ENCODE assay signal across 1 cellular context in the genomic region with DNA sequence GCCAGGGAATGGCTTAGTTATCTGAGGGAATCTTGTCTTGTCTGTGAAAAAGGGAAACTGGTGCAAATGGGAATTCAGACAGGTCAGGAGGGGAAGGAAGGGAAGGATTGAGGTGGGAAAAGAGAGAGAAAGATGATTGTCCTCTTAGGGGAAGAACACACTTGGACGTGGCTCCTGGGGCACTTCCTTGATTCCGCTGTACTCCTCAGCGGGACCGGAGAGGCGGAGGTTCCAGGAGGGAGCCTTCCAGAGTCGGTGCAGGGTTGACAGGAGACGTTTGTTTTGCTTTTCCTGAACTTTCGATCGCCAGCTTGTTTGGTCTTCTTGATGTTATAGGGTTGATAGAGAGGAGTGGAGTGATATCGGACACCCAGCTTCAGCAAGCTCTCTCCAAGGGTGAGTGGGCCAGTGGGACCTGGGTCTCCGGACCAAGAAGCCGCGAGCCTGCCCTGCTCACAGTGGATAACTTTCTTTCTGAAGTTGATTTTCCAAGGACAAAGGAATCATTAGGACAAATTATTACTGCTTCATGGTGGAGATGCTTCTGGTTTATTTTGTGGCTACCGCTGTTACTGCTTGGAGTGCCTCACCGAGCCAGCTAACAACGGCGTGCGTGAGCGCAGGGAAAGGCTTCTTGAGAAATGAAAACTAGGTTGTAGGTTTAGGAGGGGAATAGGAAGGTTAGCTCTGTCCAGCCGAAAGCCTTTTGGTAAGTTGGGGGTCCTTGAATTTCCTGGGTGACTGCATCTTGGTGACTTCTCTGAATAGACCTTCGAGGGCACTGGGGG.
A peak's percentile ranks its signal among the peaks of the same experiment; 100 is the strongest.
TF ChIP-seq lines count a peak whose summit lies in the region.

No MANE protein-coding gene starts in this region.

TF ChIP-seq in K562, 482 proteins besides CTCF, POLR2A, EP300 and RAD21:
- TF ChIP-seq TAF1 (IDR thresholded peaks at IDR 0.05; ENCODE audit: control insufficient read depth, extremely low read depth, insufficient read depth, low read length, severe bottlenecking) (peak; percentile 9), SPI1 (IDR thresholded peaks at IDR 0.05; ENCODE audit: borderline replicate concordance, low read depth, low read length) (peak; percentile 24; the same call in 1 of the 2 replicates)
TF ChIP-seq in K562: peak in this region for 2; not testable (repeated sequence) for 480.
